In the genomic region with DNA sequence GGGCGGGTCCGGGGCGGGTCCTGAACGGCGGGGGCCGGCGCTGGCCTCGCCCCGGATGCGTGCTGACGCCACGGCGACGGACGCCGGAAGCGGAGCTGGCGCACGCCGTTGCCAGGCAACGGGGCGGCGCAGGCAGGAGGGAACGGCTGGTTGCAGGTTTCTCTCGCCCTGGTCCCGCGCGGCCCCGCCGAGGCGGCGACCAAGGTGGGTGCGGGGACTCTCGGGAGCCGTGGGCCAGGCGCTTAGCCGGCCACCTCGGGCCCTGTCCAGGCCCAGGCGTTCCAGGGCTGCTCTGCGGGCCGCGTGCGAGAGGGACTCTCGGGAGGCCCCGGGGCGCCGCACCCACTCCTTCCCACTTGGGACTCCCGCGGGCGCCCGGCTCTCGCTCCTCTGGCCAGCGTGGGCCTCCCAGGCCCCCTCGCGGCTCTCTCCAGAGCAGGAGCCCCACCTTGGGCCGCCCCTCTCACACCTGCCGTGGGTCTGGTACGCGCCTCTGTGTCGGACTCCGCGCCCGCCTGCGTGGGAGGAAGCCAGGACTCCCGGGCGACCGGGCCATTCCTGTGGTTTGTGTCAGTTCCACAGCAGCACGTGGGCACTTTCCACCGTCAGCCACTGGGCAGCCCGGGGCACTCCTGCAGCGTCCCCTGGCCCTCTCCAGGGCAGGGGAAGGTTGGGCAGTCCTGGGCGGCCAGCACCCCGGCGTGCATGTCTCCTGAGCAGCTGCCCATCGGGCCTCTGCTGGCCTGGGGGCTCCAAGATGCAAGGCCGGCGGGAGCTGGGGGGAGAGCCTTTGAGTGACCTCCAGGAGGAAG, we compare ENCODE assay signal across 8 cellular contexts. TPM values are rescaled to one million over a fixed set of nuclear protein-coding genes. Genes with fewer than 3 reads are reported as not detected.
A peak's percentile ranks its signal among the peaks of the same experiment; 100 is the strongest.
DNase-seq lines count a peak whose midpoint lies in the region; TF ChIP-seq lines count a peak whose summit lies in the region.

Gene CLBA1, plus strand, starts transcription at position 114 of the 812 bp plus-strand sequence. Its CDS starts 644 bp downstream, at position 758.

- H3K4me3 Mint-ChIP-seq in activated naive CD4-positive, alpha-beta T cell treated with anti-CD3 and anti-CD28 coated beads, Interleukin-2, amount 10 ng/mL, durations not matched to agents 7 days and 5 days = peak within 1 kb of the TSS; percentile 72
- H3K4me3 Mint-ChIP-seq in glutamatergic neuron (ENCODE audit: unreplicated experiment) = peak within 1 kb of the TSS; percentile 77

- peak within 1 kb of the TSS; percentile 92 for H3K9ac ChIP-seq in GM23248

- TF ChIP-seq CTCF in glutamatergic neuron (IDR thresholded peaks at IDR 0.05; ENCODE audit: partially characterized antibody, unreplicated experiment) (no peak), osteoblast (IDR thresholded peaks at IDR 0.05; ENCODE audit: extremely low read depth, low read depth, low read length) (no peak)

- no peaks in the 10 kb centered on the region for H3K36me3 Mint-ChIP-seq in activated naive CD4-positive, alpha-beta T cell treated with anti-CD3 and anti-CD28 coated beads, Interleukin-2, amount 10 ng/mL, durations not matched to agents 7 days and 5 days
- H3K36me3 Mint-ChIP-seq in glutamatergic neuron (ENCODE audit: unreplicated experiment) = no peaks in the 10 kb centered on the region

- in situ Hi-C loops in GM23248 (cut with MboI) = no loop called here

- H3K4me1 Mint-ChIP-seq in activated naive CD4-positive, alpha-beta T cell treated with anti-CD3 and anti-CD28 coated beads, Interleukin-2, amount 10 ng/mL, durations not matched to agents 7 days and 5 days = peaks cover 13% of the 10 kb centered on the region
- H3K4me1 Mint-ChIP-seq in glutamatergic neuron (ENCODE audit: low read depth, unreplicated experiment) = peaks cover 7% of the 10 kb centered on the region

- H4K20me1 ChIP-seq in GM23248 (ENCODE audit: insufficient read depth) (no peaks in the 10 kb centered on the region), osteoblast (ENCODE audit: insufficient read depth, low read length) (no peaks in the 10 kb centered on the region)

- H3K4me2 ChIP-seq in GM23248 (ENCODE audit: unreplicated experiment) (peak within 1 kb of the TSS; percentile 70), osteoblast (ENCODE audit: insufficient read depth, low read length) (peak within 1 kb of the TSS; percentile 94)

- peaks cover 40% of the 10 kb centered on the region for H3K27me3 Mint-ChIP-seq in activated naive CD4-positive, alpha-beta T cell treated with anti-CD3 and anti-CD28 coated beads, Interleukin-2, amount 10 ng/mL, durations not matched to agents 7 days and 5 days
- peaks cover 12% of the 10 kb centered on the region for H3K27me3 Mint-ChIP-seq in glutamatergic neuron (ENCODE audit: unreplicated experiment)

- H3K27ac Mint-ChIP-seq in activated naive CD4-positive, alpha-beta T cell treated with anti-CD3 and anti-CD28 coated beads, Interleukin-2, amount 10 ng/mL, durations not matched to agents 7 days and 5 days = peak within 1 kb of the TSS; percentile 82
- no peak within 1 kb of the TSS for H3K27ac Mint-ChIP-seq in glutamatergic neuron (ENCODE audit: unreplicated experiment)

- H3K4me3 ChIP-seq in GM23248 = peak within 1 kb of the TSS; percentile 81
- H3K4me3 ChIP-seq in osteoblast (ENCODE audit: insufficient read depth, low read length) = peak within 1 kb of the TSS; percentile 83

- H3F3A ChIP-seq in GM23248 (ENCODE audit: insufficient read depth) = no peaks in the 10 kb centered on the region

- CTCF ChIA-PET in activated naive CD4-positive, alpha-beta T cell treated with anti-CD3 and anti-CD28 coated beads, Interleukin-2, amount 10 ng/mL, durations not matched to agents 7 days and 5 days (lab: Charles Lee) = interaction anchor here (1.5 kb wide), 1 partner anchor 58 kb away, joined by 4 read pairs; no protein-coding TSS in a partner anchor

- H3K9me2 ChIP-seq in GM23248 (ENCODE audit: insufficient read depth) = no peaks in the 10 kb centered on the region

- peaks cover 5% of the 10 kb centered on the region for H3K4me1 ChIP-seq in GM23248 (ENCODE audit: insufficient read depth)
- H3K4me1 ChIP-seq in osteoblast (ENCODE audit: insufficient read depth, low read length) = peaks cover 8% of the 10 kb centered on the region

- H3K27me3 ChIP-seq in GM23248 (replicated peaks; ENCODE audit: insufficient read depth) (no peaks in the 10 kb centered on the region), osteoblast (ENCODE audit: insufficient read depth, low read length) (no peaks in the 10 kb centered on the region)

- H3K36me3 ChIP-seq in GM23248 (ENCODE audit: low read depth) (no peaks in the 10 kb centered on the region), osteoblast (ENCODE audit: insufficient read depth, low read length) (peaks cover 4% of the 10 kb centered on the region)

- peak within 1 kb of the TSS; percentile 78 for H3K27ac ChIP-seq in GM23248
- H3K27ac ChIP-seq in osteoblast (ENCODE audit: low read depth, low read length) = peak within 1 kb of the TSS; percentile 86
- H3K27ac ChIP-seq in temporal lobe (ENCODE audit: low read depth, low read length) = peak within 1 kb of the TSS; percentile 44

- 1% methylated on average over 50 to 66 of the region's 77 CpGs for WGBS in GM23248 (ENCODE audit: low coverage in 1 of 2, low lambda C conversion rate in 2 of 2, missing lambda C conversion rate in 2 of 2), 2 experiments

- DNase-seq in ELF-1 (ENCODE audit: low read depth, low spot score) (peak; percentile 88), GM23248 (peak; percentile 97), Kasumi-1 (lab: John Stamatoyannopoulos, UW) (peak; percentile 70 to 71), SIG-M5 treated with dmso at 0.1 percent for 504 hours (lab: John Stamatoyannopoulos, UW; ENCODE audit: unreplicated experiment) (peak; percentile 79), glutamatergic neuron (peak; percentile 91), osteoblast (ENCODE audit: insufficient read length, low spot score, missing footprints) (peak; percentile 100)
- peak; percentile 91 for DNase-seq in activated naive CD4-positive, alpha-beta T cell treated with anti-CD3 and anti-CD28 coated beads, Interleukin-2, amount 10 ng/mL, durations not matched to agents 7 days and 5 days

- no peaks in the 10 kb centered on the region for H3K9me3 Mint-ChIP-seq in activated naive CD4-positive, alpha-beta T cell treated with anti-CD3 and anti-CD28 coated beads, Interleukin-2, amount 10 ng/mL, durations not matched to agents 7 days and 5 days
- peaks cover 7% of the 10 kb centered on the region for H3K9me3 Mint-ChIP-seq in glutamatergic neuron (ENCODE audit: unreplicated experiment)

- H2AFZ ChIP-seq in GM23248 (peak within 1 kb of the TSS; percentile 78), osteoblast (ENCODE audit: low read length) (peak within 1 kb of the TSS; percentile 76)

- H3K79me2 ChIP-seq in GM23248 (ENCODE audit: insufficient read depth) (no peaks in the 10 kb centered on the region), osteoblast (ENCODE audit: insufficient read depth, low read length) (peaks cover 11% of the 10 kb centered on the region)

- H3K9me3 ChIP-seq in GM23248 (ENCODE audit: low read depth) = no peaks in the 10 kb centered on the region
- H3K9me3 ChIP-seq in osteoblast (ENCODE audit: low read depth, low read length) = no peaks in the 10 kb centered on the region

RNA-seq across cellular contexts. Expression of gene CLBA1, which starts in this region (rescaled TPM):
- total RNA-seq in GM23248 (2014; rRNA removed; shearing (Covaris generic)) = 10.4 and 13.5 TPM in 2 replicates
- polyA plus RNA-seq in GM23248 (2016; fragmentation: Nextera tagmentation; extraction: Ambion mirVana) = 7.7 and 11.5 TPM in 2 replicates
- total RNA-seq in glutamatergic neuron (ENCODE audit: unreplicated experiment) (5.9 TPM), osteoblast (11.5 and 12.3 TPM in 2 replicates), temporal lobe (14.0 TPM)

Comparison
In these comparisons a context has a peak if more than half of its experiments do, and no peak if none do; other contexts are left out.
1. Peak in every context shown above with its lines: DNase-seq, H3K4me3 ChIP-seq and H3K27ac ChIP-seq.